ENCODE assay signal across 1 cellular context in genomic region chr16:82008957-82009592, GRCh38.
TF ChIP-seq lines count a peak whose summit lies in the region.

No MANE protein-coding gene starts in this region.

TF ChIP-seq in GM12878, 131 proteins besides CTCF, POLR2A, EP300 and RAD21:
- TF ChIP-seq CBX5 (IDR thresholded peaks at IDR 0.05; ENCODE audit: low read depth) = 0 out of 2 replicates have a peak, but pooled peaks have one; percentile 59
- TF ChIP-seq TBL1XR1 (IDR thresholded peaks at IDR 0.05; ENCODE audit: low read depth, low read length) = no peak
